ENCODE assay signal across 1 cellular context in the genomic region with DNA sequence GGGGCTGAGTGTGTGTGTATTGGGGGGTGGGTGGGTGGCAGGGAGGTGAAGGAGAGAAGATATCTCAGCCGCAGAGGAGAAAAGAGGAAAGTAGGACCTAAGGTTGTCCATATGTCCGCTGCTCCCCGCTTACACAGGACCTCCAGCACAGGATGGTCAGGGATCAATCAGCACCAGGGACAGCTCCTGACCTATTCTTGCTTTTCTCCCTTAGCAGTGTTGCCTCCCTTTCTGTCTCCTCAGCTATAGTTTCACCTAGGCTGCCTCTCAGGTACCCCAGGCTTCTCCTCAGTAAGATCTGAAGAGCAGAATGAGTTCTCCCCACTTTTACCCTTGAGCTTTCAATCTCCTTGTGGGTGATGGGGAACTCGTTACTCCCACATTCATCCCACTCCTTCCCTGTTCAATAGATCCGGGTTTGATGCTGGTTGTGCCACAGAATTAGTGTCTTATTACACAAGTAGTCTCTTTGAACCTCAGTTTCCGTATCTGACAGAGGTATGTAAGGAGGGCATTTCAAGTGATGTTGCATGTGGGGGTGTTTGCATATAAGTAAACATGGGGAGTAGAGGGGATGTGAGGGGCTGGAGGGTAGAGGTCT.
TF ChIP-seq lines count a peak whose summit lies in the region.

No MANE protein-coding gene starts in this region.

TF ChIP-seq in endothelial cell of umbilical vein, 7 proteins besides CTCF, POLR2A, EP300 and RAD21:
- no peak for TF ChIP-seq EZH2 (IDR thresholded peaks at IDR 0.05; ENCODE audit: borderline replicate concordance, low read depth, low read length, severe bottlenecking)
- TF ChIP-seq, protein P1, sequence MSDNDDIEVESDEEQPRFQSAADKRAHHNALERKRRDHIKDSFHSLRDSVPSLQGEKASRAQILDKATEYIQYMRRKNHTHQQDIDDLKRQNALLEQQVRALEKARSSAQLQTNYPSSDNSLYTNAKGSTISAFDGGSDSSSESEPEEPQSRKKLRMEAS (IDR thresholded peaks at IDR 0.05; ENCODE audit: insufficient read depth, insufficient read length), result no peak
